In genomic region chr1:19212167-19212566, GRCh38 we compare ENCODE assay signal across 11 cellular contexts. TPM values are rescaled to one million over a fixed set of nuclear protein-coding genes. Genes with fewer than 3 reads are reported as not detected.
DNase-seq lines count a peak whose midpoint lies in the region; ATAC-seq and TF ChIP-seq lines count a peak whose summit lies in the region.
"Had no signal": no experiment of that assay in that cellular context is flagged by ENCODE, and none has a peak within 500 bp of the region (broad histone marks: within the 10 kb centered on the region; RNA-seq: fewer than 3 reads in every experiment).

No MANE protein-coding gene starts in this region.

- POLR2A ChIA-PET in activated naive CD8-positive, alpha-beta T cell treated with anti-CD3 and anti-CD28 coated beads, Interleukin-2, amount 10 ng/mL, durations not matched to agents 7 days and 5 days (lab: Charles Lee), result interaction anchor here (0.5 to 1.2 kb wide), 2 partner anchors 39 to 75 kb away, joined by 4 to 5 read pairs; partner anchors contain the start of genes EMC1 and MRTO4
- POLR2A ChIA-PET in naive thymus-derived CD8-positive, alpha-beta T cell (lab: Charles Lee), result no interaction called here

- peak overlapping the region; percentile 57 for H3K27ac Mint-ChIP-seq in T-helper 1 cell treated with Interleukin-12 subunit alpha and Interleukin-12 subunit beta and Interleukin-4 antibody, amounts not matched to agents 30 μg/mL and 1 μg/mL, for 36 hours
- peak overlapping the region; percentile 61 for H3K27ac Mint-ChIP-seq in activated naive CD8-positive, alpha-beta T cell treated with anti-CD3 and anti-CD28 coated beads, Interleukin-2, amount 10 ng/mL, durations not matched to agents 7 days and 5 days
- H3K27ac Mint-ChIP-seq in naive thymus-derived CD8-positive, alpha-beta T cell, result peak overlapping the region in 7 of 10 donors; percentile 22 to 100 (median 60)

- peaks cover 44% of the 10 kb centered on the region for H3K4me1 Mint-ChIP-seq in T-helper 1 cell treated with Interleukin-12 subunit alpha and Interleukin-12 subunit beta and Interleukin-4 antibody, amounts not matched to agents 30 μg/mL and 1 μg/mL, for 36 hours (ENCODE audit: low read depth)
- H3K4me1 Mint-ChIP-seq in activated naive CD8-positive, alpha-beta T cell treated with anti-CD3 and anti-CD28 coated beads, Interleukin-2, amount 10 ng/mL, durations not matched to agents 7 days and 5 days, result peaks cover 44% of the 10 kb centered on the region
- peaks cover 21 to 63% (median 62%) of the 10 kb centered on the region in 4 donors for H3K4me1 Mint-ChIP-seq in naive thymus-derived CD8-positive, alpha-beta T cell

- H3F3A ChIP-seq in Loucy (ENCODE audit: low read depth), result no peaks in the 10 kb centered on the region

- no peaks in the 10 kb centered on the region for H3K9me2 ChIP-seq in Loucy (replicated peaks; ENCODE audit: low read depth, low read length)

- peaks cover 6% of the 10 kb centered on the region; the same call in 1 of the 2 replicates for H3K36me3 ChIP-seq in Loucy (ENCODE audit: insufficient read depth, low read length)

- H3K9me3 Mint-ChIP-seq in T-helper 1 cell treated with Interleukin-12 subunit alpha and Interleukin-12 subunit beta and Interleukin-4 antibody, amounts not matched to agents 30 μg/mL and 1 μg/mL, for 36 hours, result no peaks in the 10 kb centered on the region
- no peaks in the 10 kb centered on the region for H3K9me3 Mint-ChIP-seq in activated naive CD8-positive, alpha-beta T cell treated with anti-CD3 and anti-CD28 coated beads, Interleukin-2, amount 10 ng/mL, durations not matched to agents 7 days and 5 days
- no peaks in the 10 kb centered on the region for H3K9me3 Mint-ChIP-seq in naive thymus-derived CD8-positive, alpha-beta T cell

- peaks cover 89% of the 10 kb centered on the region for H3K79me2 ChIP-seq in Loucy (ENCODE audit: insufficient read depth, low read length)

- H3K4me3 Mint-ChIP-seq in T-helper 1 cell treated with Interleukin-12 subunit alpha and Interleukin-12 subunit beta and Interleukin-4 antibody, amounts not matched to agents 30 μg/mL and 1 μg/mL, for 36 hours, result peak overlapping the region; percentile 17
- H3K4me3 Mint-ChIP-seq in activated naive CD8-positive, alpha-beta T cell treated with anti-CD3 and anti-CD28 coated beads, Interleukin-2, amount 10 ng/mL, durations not matched to agents 7 days and 5 days, result peak overlapping the region; percentile 31
- peak overlapping the region in 3 of 10 donors; percentile 16 to 84 (median 39) for H3K4me3 Mint-ChIP-seq in naive thymus-derived CD8-positive, alpha-beta T cell

- no peaks in the 10 kb centered on the region for H3K27me3 ChIP-seq in Loucy (ENCODE audit: insufficient read depth, low read length, poor library complexity, severe bottlenecking)
- H3K27me3 ChIP-seq: transverse colon had no signal

- H2AFZ ChIP-seq in Loucy (ENCODE audit: low read length), result no peak overlapping the region

- no peaks in the 10 kb centered on the region for H3K27me3 Mint-ChIP-seq in T-helper 1 cell treated with Interleukin-12 subunit alpha and Interleukin-12 subunit beta and Interleukin-4 antibody, amounts not matched to agents 30 μg/mL and 1 μg/mL, for 36 hours (ENCODE audit: low read depth)
- H3K27me3 Mint-ChIP-seq in activated naive CD8-positive, alpha-beta T cell treated with anti-CD3 and anti-CD28 coated beads, Interleukin-2, amount 10 ng/mL, durations not matched to agents 7 days and 5 days, result no peaks in the 10 kb centered on the region
- peaks cover 0 to 3% (median 0%) of the 10 kb centered on the region in 5 donors for H3K27me3 Mint-ChIP-seq in naive thymus-derived CD8-positive, alpha-beta T cell

- peak overlapping the region; percentile 86 for H3K4me2 ChIP-seq in Loucy (ENCODE audit: low read depth, low read length, poor library complexity, severe bottlenecking)

- H4K20me1 ChIP-seq in Loucy (ENCODE audit: insufficient read depth, low read length, poor library complexity, severe bottlenecking), result peaks cover 40% of the 10 kb centered on the region

- TF ChIP-seq CTCF in Loucy (conservative IDR thresholded peaks at IDR 0.05; ENCODE audit: low read length), result no peak

- H3K4me3 ChIP-seq in Loucy (ENCODE audit: low read length, poor library complexity, severe bottlenecking), result peak overlapping the region; percentile 93
- H3K4me3 ChIP-seq: transverse colon had no signal

- peaks cover 15% of the 10 kb centered on the region for H3K36me3 Mint-ChIP-seq in T-helper 1 cell treated with Interleukin-12 subunit alpha and Interleukin-12 subunit beta and Interleukin-4 antibody, amounts not matched to agents 30 μg/mL and 1 μg/mL, for 36 hours (ENCODE audit: low read depth)
- peaks cover 7% of the 10 kb centered on the region for H3K36me3 Mint-ChIP-seq in activated naive CD8-positive, alpha-beta T cell treated with anti-CD3 and anti-CD28 coated beads, Interleukin-2, amount 10 ng/mL, durations not matched to agents 7 days and 5 days
- peaks cover 0 to 25% (median 0%) of the 10 kb centered on the region in 3 donors for H3K36me3 Mint-ChIP-seq in naive thymus-derived CD8-positive, alpha-beta T cell

- DNase-seq in T-helper 1 cell (no peak), superior temporal gyrus (ENCODE audit: extremely low spot score) (no peak), NCI-H446 (lab: John Stamatoyannopoulos, UW) (no peak)
- no peak for DNase-seq in activated naive CD8-positive, alpha-beta T cell treated with anti-CD3 and anti-CD28 coated beads, Interleukin-2, amount 10 ng/mL, durations not matched to agents 7 days and 5 days
- no peak for DNase-seq in naive thymus-derived CD8-positive, alpha-beta T cell
- DNase-seq: 8988T, left ventricle myocardium superior, transverse colon had no signal

- H3K9ac ChIP-seq in Loucy (ENCODE audit: low read depth, low read length, poor library complexity, severe bottlenecking), result peak overlapping the region; percentile 96

- no peaks in the 10 kb centered on the region for H3K9me3 ChIP-seq in Loucy (ENCODE audit: insufficient read depth, low read depth, low read length)
- H3K9me3 ChIP-seq: transverse colon had no signal

- peaks cover 60% of the 10 kb centered on the region for H3K4me1 ChIP-seq in Loucy (ENCODE audit: insufficient read depth, low read length, poor library complexity, severe bottlenecking)

- ATAC-seq in activated naive CD8-positive, alpha-beta T cell treated with anti-CD3 and anti-CD28 coated beads, Interleukin-2, amount 10 ng/mL, durations not matched to agents 7 days and 5 days (ENCODE audit: low read depth), result no peak
- ATAC-seq in naive thymus-derived CD8-positive, alpha-beta T cell, result no peak
- ATAC-seq in HG02798 (IDR thresholded peaks at IDR 0.05; ENCODE audit: poor library complexity, unreplicated experiment), result no peak
- ATAC-seq: left ventricle myocardium superior had no signal

RNA-seq across cellular contexts. Expression of gene UBR4, which starts 2.1 kb away (rescaled TPM):
- 100 to 1,000 TPM; 139 to 155 TPM for total RNA-seq in activated naive CD8-positive, alpha-beta T cell treated with anti-CD3 and anti-CD28 coated beads, Interleukin-2, amount 10 ng/mL, durations not matched to agents 7 days and 5 days
- 100 to 1,000 TPM; 147 to 156 TPM for total RNA-seq in naive thymus-derived CD8-positive, alpha-beta T cell
- 10 to 100 TPM; 10.2 to 23.0 (median 17.0) TPM for polyA plus RNA-seq in naive thymus-derived CD8-positive, alpha-beta T cell

RNA-seq across cellular contexts. Expression of gene EMC1, which starts 39.2 kb away (rescaled TPM):
- total RNA-seq in activated naive CD8-positive, alpha-beta T cell treated with anti-CD3 and anti-CD28 coated beads, Interleukin-2, amount 10 ng/mL, durations not matched to agents 7 days and 5 days, result 10 to 100 TPM; 35.6 to 37.0 TPM
- total RNA-seq in naive thymus-derived CD8-positive, alpha-beta T cell, result 10 to 100 TPM; 37.9 to 38.9 TPM
- 10 to 100 TPM; 16.1 to 22.4 (median 21.0) TPM for polyA plus RNA-seq in naive thymus-derived CD8-positive, alpha-beta T cell

RNA-seq across cellular contexts. Expression of gene MRTO4, which starts 39.4 kb away (rescaled TPM):
- total RNA-seq in activated naive CD8-positive, alpha-beta T cell treated with anti-CD3 and anti-CD28 coated beads, Interleukin-2, amount 10 ng/mL, durations not matched to agents 7 days and 5 days, result 10 to 100 TPM; 24.8 to 28.2 TPM
- 10 to 100 TPM; 27.6 to 38.0 TPM for total RNA-seq in naive thymus-derived CD8-positive, alpha-beta T cell
- polyA plus RNA-seq in naive thymus-derived CD8-positive, alpha-beta T cell, result 10 to 100 TPM; 24.7 to 37.4 (median 34.7) TPM
